In the genomic region with DNA sequence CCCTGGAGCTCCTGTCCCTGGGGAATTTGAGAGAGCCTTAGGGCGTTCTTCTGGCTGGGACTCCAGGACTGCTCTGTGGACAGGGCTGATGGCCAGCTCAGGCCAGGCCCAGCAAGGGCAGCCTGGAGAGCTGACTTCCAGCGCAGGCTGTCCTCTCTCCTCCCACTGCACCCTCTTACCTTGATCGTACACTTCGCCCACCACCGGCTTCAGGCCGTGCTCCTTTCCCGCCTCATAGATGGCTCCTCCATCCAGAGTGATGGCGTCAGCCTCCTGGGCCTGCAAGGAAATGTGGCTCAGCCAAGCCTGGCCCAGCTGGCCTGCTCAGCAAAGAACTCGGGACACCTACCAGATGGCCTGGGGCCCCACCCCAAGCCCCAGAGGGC, we compare ENCODE assay signal across 21 cellular contexts. TPM values are rescaled to one million over a fixed set of nuclear protein-coding genes. Genes with fewer than 3 reads are reported as not detected.
DNase-seq lines count a peak whose midpoint lies in the region; ATAC-seq and TF ChIP-seq lines count a peak whose summit lies in the region.
"Had no signal": no experiment of that assay in that cellular context is flagged by ENCODE, and none has a peak within 500 bp of the region (broad histone marks: within the 10 kb centered on the region; RNA-seq: fewer than 3 reads in every experiment).

No MANE protein-coding gene starts in this region.

- H3K4me2 ChIP-seq in osteoblast (ENCODE audit: insufficient read depth, low read length) = no peak overlapping the region
- H3K4me2 ChIP-seq: SK-N-SH had no signal

- DNase-seq in NCI-H345 (lab: John Stamatoyannopoulos, UW) (peak; percentile 18), NCI-H345 treated with DMSO at 0.1 percent for 48 hours (lab: John Stamatoyannopoulos, UW; ENCODE audit: unreplicated experiment) (no peak), WERI-Rb-1 (peak; percentile 71), osteoblast (ENCODE audit: insufficient read length, low spot score, missing footprints) (peak; percentile 88), HuH-7 (ENCODE audit: low spot score) (no peak), activated T-cell treated with anti-CD3 and anti-CD28 coated beads for 4 hours (no peak)
- no peak for DNase-seq in activated CD8-positive, alpha-beta memory T cell treated with anti-CD3 and anti-CD28 coated beads, Interleukin-2, amount 10 ng/mL, durations not matched to agents 7 days and 5 days
- DNase-seq: 8988T; activated CD4-positive, alpha-beta T cell treated with anti-CD3 and anti-CD28 coated beads, Interleukin-2, amount 10 ng/mL, durations not matched to agents 24 days and 14 days; COR-L47; kidney; NCI-H1092; NCI-H2029 treated with DMSO at 0.1 percent for 48 hours; NCI-H510A; SK-N-SH; stimulated activated CD4-positive, alpha-beta T cell treated with anti-CD3 and anti-CD28 coated beads, Interleukin-2, amount 100 ng/mL, for 48 hours; stimulated activated naive CD4-positive, alpha-beta T cell treated with Interleukin-2 at 50 U/mL for 16 hours; T-helper 2 cell had no signal

- H3K4me1 Mint-ChIP-seq in activated CD8-positive, alpha-beta memory T cell treated with anti-CD3 and anti-CD28 coated beads, Interleukin-2, amount 10 ng/mL, durations not matched to agents 7 days and 5 days = peaks cover 13% of the 10 kb centered on the region

- no peaks in the 10 kb centered on the region for H4K20me1 ChIP-seq in osteoblast (ENCODE audit: insufficient read depth, low read length)

- peaks cover 16% of the 10 kb centered on the region for H3K4me1 ChIP-seq in osteoblast (ENCODE audit: insufficient read depth, low read length)

- no peaks in the 10 kb centered on the region for H3K9me3 ChIP-seq in WERI-Rb-1 (ENCODE audit: severe bottlenecking)
- no peaks in the 10 kb centered on the region for H3K9me3 ChIP-seq in osteoblast (ENCODE audit: low read depth, low read length)
- H3K9me3 ChIP-seq: neutrophil, SK-N-SH, thoracic aorta had no signal

- H3K9me3 Mint-ChIP-seq in activated CD8-positive, alpha-beta memory T cell treated with anti-CD3 and anti-CD28 coated beads, Interleukin-2, amount 10 ng/mL, durations not matched to agents 7 days and 5 days (ENCODE audit: low read depth) = no peaks in the 10 kb centered on the region
- H3K9me3 Mint-ChIP-seq: activated CD4-positive, alpha-beta T cell treated with anti-CD3 and anti-CD28 coated beads, Interleukin-2, amount 10 ng/mL, durations not matched to agents 24 days and 14 days had no signal

- H3K36me3 ChIP-seq in WERI-Rb-1 = no peaks in the 10 kb centered on the region; the same call in 1 of the 2 replicates
- no peaks in the 10 kb centered on the region for H3K36me3 ChIP-seq in osteoblast (ENCODE audit: insufficient read depth, low read length)
- H3K36me3 ChIP-seq: neutrophil, thoracic aorta had no signal

- H3K36me3 Mint-ChIP-seq in activated CD8-positive, alpha-beta memory T cell treated with anti-CD3 and anti-CD28 coated beads, Interleukin-2, amount 10 ng/mL, durations not matched to agents 7 days and 5 days = no peaks in the 10 kb centered on the region

- CTCF ChIA-PET in activated CD8-positive, alpha-beta memory T cell treated with anti-CD3 and anti-CD28 coated beads, Interleukin-2, amount 10 ng/mL, durations not matched to agents 7 days and 5 days (lab: Charles Lee) = no interaction called here

- H3K27ac ChIP-seq in WERI-Rb-1 (peak overlapping the region; percentile 76), osteoblast (ENCODE audit: low read depth, low read length) (no peak overlapping the region)
- H3K27ac ChIP-seq: neutrophil, thoracic aorta had no signal

- H3K27ac Mint-ChIP-seq in activated CD8-positive, alpha-beta memory T cell treated with anti-CD3 and anti-CD28 coated beads, Interleukin-2, amount 10 ng/mL, durations not matched to agents 7 days and 5 days = no peak overlapping the region
- H3K27ac Mint-ChIP-seq: activated CD4-positive, alpha-beta T cell treated with anti-CD3 and anti-CD28 coated beads, Interleukin-2, amount 10 ng/mL, durations not matched to agents 24 days and 14 days had no signal

- peaks cover 24% of the 10 kb centered on the region for H3K27me3 Mint-ChIP-seq in activated CD8-positive, alpha-beta memory T cell treated with anti-CD3 and anti-CD28 coated beads, Interleukin-2, amount 10 ng/mL, durations not matched to agents 7 days and 5 days

- TF ChIP-seq CTCF in GM12875 (IDR thresholded peaks at IDR 0.05; ENCODE audit: borderline replicate concordance, insufficient read depth, low read depth, low read length) (no peak), WERI-Rb-1 (IDR thresholded peaks at IDR 0.05; ENCODE audit: low read depth, low read length) (no peak), osteoblast (IDR thresholded peaks at IDR 0.05; ENCODE audit: extremely low read depth, low read depth, low read length) (no peak)

- H3K4me3 ChIP-seq in GM12875 (ENCODE audit: low read depth, low read length) = peak overlapping the region; percentile 10
- no peak overlapping the region for H3K4me3 ChIP-seq in WERI-Rb-1 (ENCODE audit: low read depth, low read length)
- H3K4me3 ChIP-seq in osteoblast (ENCODE audit: insufficient read depth, low read length) = no peak overlapping the region
- H3K4me3 ChIP-seq: thoracic aorta had no signal

- no peaks in the 10 kb centered on the region for H3K27me3 ChIP-seq in WERI-Rb-1 (ENCODE audit: insufficient read depth, low read depth, severe bottlenecking)
- H3K27me3 ChIP-seq in osteoblast (ENCODE audit: insufficient read depth, low read length) = peaks cover 23% of the 10 kb centered on the region

- H3K4me3 Mint-ChIP-seq in activated CD8-positive, alpha-beta memory T cell treated with anti-CD3 and anti-CD28 coated beads, Interleukin-2, amount 10 ng/mL, durations not matched to agents 7 days and 5 days = no peak overlapping the region
- H3K4me3 Mint-ChIP-seq: activated CD4-positive, alpha-beta T cell treated with anti-CD3 and anti-CD28 coated beads, Interleukin-2, amount 10 ng/mL, durations not matched to agents 24 days and 14 days had no signal

- no peaks in the 10 kb centered on the region for H3K79me2 ChIP-seq in osteoblast (ENCODE audit: insufficient read depth, low read length)

- ATAC-seq in activated CD8-positive, alpha-beta memory T cell treated with anti-CD3 and anti-CD28 coated beads, Interleukin-2, amount 10 ng/mL, durations not matched to agents 7 days and 5 days = no peak

- no peak overlapping the region for H2AFZ ChIP-seq in osteoblast (ENCODE audit: low read length)

RNA-seq across cellular contexts. Expression of a gene that starts 3.1 kb away (rescaled TPM):
- total RNA-seq in osteoblast = 2.4 and 5.1 TPM in 2 replicates
- total RNA-seq in activated CD8-positive, alpha-beta memory T cell treated with anti-CD3 and anti-CD28 coated beads, Interleukin-2, amount 10 ng/mL, durations not matched to agents 7 days and 5 days = 1 to 10 TPM; 3.3 TPM

RNA-seq across cellular contexts. Expression of a gene that starts 57.8 kb away (rescaled TPM):
- total RNA-seq in osteoblast = 2.9 and 4.0 TPM in 2 replicates
- total RNA-seq in activated CD8-positive, alpha-beta memory T cell treated with anti-CD3 and anti-CD28 coated beads, Interleukin-2, amount 10 ng/mL, durations not matched to agents 7 days and 5 days = 1 to 10 TPM; 1.6 to 2.6 TPM

Comparison
In these comparisons a context has a peak if more than half of its experiments do, and no peak if none do; other contexts are left out.
1. DNase-seq: peak in NCI-H345 (single experiment), WERI-Rb-1 (single experiment) and osteoblast (single experiment); none in NCI-H345 treated with DMSO at 0.1 percent for 48 hours (single experiment), HuH-7 (single experiment), activated T-cell treated with anti-CD3 and anti-CD28 coated beads for 4 hours (single experiment) and activated CD8-positive, alpha-beta memory T cell treated with anti-CD3 and anti-CD28 coated beads, Interleukin-2, amount 10 ng/mL, durations not matched to agents 7 days and 5 days (single experiment).